In genomic region chr2:130693474-130693873, GRCh38 we compare ENCODE assay signal across 11 cellular contexts. TPM values are rescaled to one million over a fixed set of nuclear protein-coding genes. Genes with fewer than 3 reads are reported as not detected.
DNase-seq lines count a peak whose midpoint lies in the region; ATAC-seq, FAIRE-seq and TF ChIP-seq lines count a peak whose summit lies in the region.
"Not testable (repeated sequence)": the region's sequence is repeated elsewhere in the genome, so short reads cannot be mapped to it uniquely, and the experiment has no call there.
"Had no signal": no experiment of that assay in that cellular context is flagged by ENCODE, and none has a peak within 500 bp of the region (broad histone marks: within the 10 kb centered on the region; RNA-seq: fewer than 3 reads in every experiment).

No MANE protein-coding gene starts in this region.

- POLR2A ChIA-PET in Panc1 (lab: Charles Lee), result not testable (repeated sequence)

- intact Hi-C loops in Panc1 (cut with micrococcal nuclease; ENCODE audit: unreplicated experiment); dorsolateral prefrontal cortex (cut with DNase I); left ventricle myocardium superior (cut with micrococcal nuclease): not testable (repeated sequence)

- not testable (repeated sequence) for BruUV-seq in Panc1 (replicated peaks; lab: Mats Ljungman, UMichigan)

- not testable (repeated sequence) for H3K27ac ChIP-seq in Panc1 (ENCODE audit: low read length); dorsolateral prefrontal cortex; small intestine (ENCODE audit: low read depth in 1 of 2, low read length in 1 of 2)

- DNase-seq in AG08396 (ENCODE audit: low spot score) (peak; percentile 3), dorsolateral prefrontal cortex (peak in 9 of 10 donors; percentile 39 to 88 (median 60)), left ventricle myocardium superior (peak; percentile 38), medulla oblongata (ENCODE audit: extremely low spot score) (peak; percentile 41), small intestine (peak; percentile 5)
- not testable (repeated sequence) for DNase-seq in Panc1 (ENCODE audit: low read depth, low spot score)
- peak; percentile 65 for DNase-seq in activated effector memory CD4-positive, alpha-beta T cell treated with anti-CD3 and anti-CD28 coated beads, Interleukin-2, amount 50 U/mL, for 16 hours

- peak; percentile 75 for TF ChIP-seq CTCF in Panc1 (IDR thresholded peaks at IDR 0.05)
- peak in 34 of 56 donors; percentile 8 to 52 (median 32) for TF ChIP-seq CTCF in dorsolateral prefrontal cortex (IDR thresholded peaks at IDR 0.05 in 54 of 56, conservative IDR thresholded peaks at IDR 0.05 in 2 of 56; ENCODE audit: low read depth in 1 of 56, partially characterized antibody in 56 of 56)

- not testable (repeated sequence) for H3K4me1 ChIP-seq in Panc1 (ENCODE audit: control insufficient read depth, insufficient read depth, low read length); small intestine (ENCODE audit: control insufficient read depth in 2 of 2, insufficient read depth in 1 of 2, low read depth in 1 of 2, low read length in 1 of 2)

- 3 to 9% (median 4%) methylated on average over 19 to 37 of the region's 37 CpGs for WGBS in small intestine, 3 donors

- FAIRE-seq in small intestine (lab: Jason Lieb, UNC), result not testable (repeated sequence)

- H3K9me3 ChIP-seq in Panc1 (ENCODE audit: control insufficient read depth, insufficient read depth, low read depth, low read length); small intestine (ENCODE audit: control insufficient read depth, low read depth): not testable (repeated sequence)

- H3K4me3 ChIP-seq in Panc1 (ENCODE audit: low read depth in 2 of 2, low read length in 2 of 2); small intestine (ENCODE audit: low read depth in 1 of 2, low read length in 2 of 2): not testable (repeated sequence)
- peak overlapping the region in 52 of 59 donors; percentile 16 to 65 (median 46) for H3K4me3 ChIP-seq in dorsolateral prefrontal cortex

- CTCF ChIA-PET in Panc1 (lab: Charles Lee), result not testable (repeated sequence)

- not testable (repeated sequence) for H3K27me3 ChIP-seq in Panc1 (ENCODE audit: control insufficient read depth, insufficient read depth, low read length); dorsolateral prefrontal cortex; small intestine (ENCODE audit: control insufficient read depth in 2 of 2, insufficient read depth in 2 of 2, low read length in 2 of 2)

- H3K36me3 ChIP-seq in Panc1 (ENCODE audit: control insufficient read depth, insufficient read depth, low read length); small intestine (ENCODE audit: control insufficient read depth in 2 of 2, insufficient read depth in 2 of 2, low read length in 2 of 2): not testable (repeated sequence)

- ATAC-seq in GM18511 (IDR thresholded peaks at IDR 0.05; ENCODE audit: unreplicated experiment), result peak; percentile 77
- ATAC-seq in Panc1, result peak; percentile 92
- peak; percentile 64 for ATAC-seq in left ventricle myocardium superior

- in situ Hi-C loops in Panc1 (cut with HindIII; ENCODE audit: low pct_unique_long_range_greater_than_20kb, low sequenced_read_pairs), result not testable (repeated sequence)

RNA-seq across cellular contexts. Expression of gene GPR148, which starts 35.4 kb away (rescaled TPM):
- not detected for total RNA-seq in Panc1 (2021; ENCODE audit: unreplicated experiment)
- not detected for polyA plus RNA-seq in Panc1 (2012; ENCODE audit: insufficient read length)
- total RNA-seq in dorsolateral prefrontal cortex, result under 1 TPM in 2 of 120 experiments, not detected in 118; 0.28 to 0.46 TPM
- not detected for total RNA-seq in left ventricle myocardium superior
- polyA plus RNA-seq in small intestine, result under 1 TPM in 1 of 3 donors, not detected in 2; 0.04 TPM
- total RNA-seq: activated T-helper 17 cell treated with anti-CD3 and anti-CD28 coated beads, Interleukin-2, amount 50 U/mL, for 72 hours; SJSA1; subcutaneous adipose tissue had no signal
